In genomic region chr9:85081963-85082362, GRCh38 we compare ENCODE assay signal across 35 cellular contexts.
"Had no signal": no experiment of that assay in that cellular context is flagged by ENCODE, and none has a peak within 500 bp of the region (broad histone marks: within the 10 kb centered on the region; RNA-seq: fewer than 3 reads in every experiment).

No MANE protein-coding gene starts in this region.

- H3K4me3 ChIP-seq: MG63 had no signal

- H3K27me3 ChIP-seq: MG63 had no signal

- DNase-seq: Karpas-422, Kasumi-1, MG63, MM.1S, MV-4-11, NCI-H1048, NCI-H1092, NCI-H1092 treated with DMSO at 0.1 percent for 48 hours, NCI-H1105, NCI-H1105 treated with DMSO at 0.1 percent for 48 hours, NCI-H1417, NCI-H1417 treated with DMSO at 0.1 percent for 48 hours, NCI-H1436, NCI-H1436 treated with DMSO at 0.1 percent for 48 hours, NCI-H146, NCI-H1694, NCI-H1694 treated with DMSO at 0.1 percent for 48 hours, NCI-H187, NCI-H187 treated with DMSO at 0.1 percent for 48 hours, NCI-H1930, NCI-H2029, NCI-H2029 treated with DMSO at 0.1 percent for 48 hours, NCI-H2081, NCI-H2081 treated with DMSO at 0.1 percent for 48 hours, NCI-H2107, NCI-H2171, NCI-H2171 treated with DMSO at 0.1 percent for 48 hours, NCI-H2227 treated with DMSO at 0.1 percent for 48 hours, NCI-H226, NCI-H345, NCI-H446, NCI-H446 treated with DMSO at 0.1 percent for 48 hours, NCI-H510A, NCI-H510A treated with DMSO at 0.1 percent for 48 hours, NCI-H524 had no signal

- H3K36me3 ChIP-seq: MG63 had no signal

- H3K9me3 ChIP-seq: MG63 had no signal
